Comparison of ENCODE assay signal across 1 cellular context in the genomic region with DNA sequence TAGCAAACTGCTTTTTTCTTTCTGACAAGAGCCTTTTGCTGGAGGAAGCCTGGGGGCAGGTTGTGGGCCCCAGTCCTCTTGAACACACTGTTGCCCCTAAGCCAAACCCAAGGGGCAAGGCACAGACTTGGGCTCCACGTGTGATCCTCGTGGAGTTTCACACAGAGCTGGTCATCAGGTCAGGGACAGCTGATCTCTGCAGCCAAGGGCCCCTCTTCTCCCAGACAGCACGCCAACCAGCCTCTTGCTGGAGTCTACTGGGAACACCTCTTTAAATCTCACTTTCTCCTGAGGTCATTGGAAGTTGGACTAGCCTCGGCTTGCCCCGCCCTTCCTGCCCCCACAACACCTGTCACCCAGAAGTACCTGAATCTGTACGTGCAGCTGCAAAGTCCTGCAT.
TF ChIP-seq lines count a peak whose summit lies in the region.

No MANE protein-coding gene starts in this region.

TF ChIP-seq in IMR-90, 13 proteins besides CTCF, POLR2A, EP300 and RAD21:
- TF ChIP-seq SMC3 (IDR thresholded peaks at IDR 0.05; ENCODE audit: low read depth, low read length) (no peak), MAZ (IDR thresholded peaks at IDR 0.05; ENCODE audit: borderline replicate concordance, low read depth, low read length) (no peak), RFX5 (IDR thresholded peaks at IDR 0.05; ENCODE audit: low read depth, low read length) (no peak), FOS (IDR thresholded peaks at IDR 0.05; ENCODE audit: low read depth, low read length) (no peak), RCOR1 (IDR thresholded peaks at IDR 0.05; ENCODE audit: insufficient replicate concordance, low read length) (no peak), CEBPB (IDR thresholded peaks at IDR 0.05; ENCODE audit: low read depth, low read length) (no peak), MAFK (IDR thresholded peaks at IDR 0.05; ENCODE audit: low read depth, low read length) (no peak), CHD1 (IDR thresholded peaks at IDR 0.05; ENCODE audit: low read depth, low read length) (no peak), MXI1 (IDR thresholded peaks at IDR 0.05; ENCODE audit: borderline replicate concordance, low read depth, low read length) (no peak), NFE2L2 (IDR thresholded peaks at IDR 0.05; ENCODE audit: low read depth, low read length) (no peak), BHLHE40 (IDR thresholded peaks at IDR 0.05; ENCODE audit: low read depth, low read length) (no peak)
- TF ChIP-seq, protein P1, sequence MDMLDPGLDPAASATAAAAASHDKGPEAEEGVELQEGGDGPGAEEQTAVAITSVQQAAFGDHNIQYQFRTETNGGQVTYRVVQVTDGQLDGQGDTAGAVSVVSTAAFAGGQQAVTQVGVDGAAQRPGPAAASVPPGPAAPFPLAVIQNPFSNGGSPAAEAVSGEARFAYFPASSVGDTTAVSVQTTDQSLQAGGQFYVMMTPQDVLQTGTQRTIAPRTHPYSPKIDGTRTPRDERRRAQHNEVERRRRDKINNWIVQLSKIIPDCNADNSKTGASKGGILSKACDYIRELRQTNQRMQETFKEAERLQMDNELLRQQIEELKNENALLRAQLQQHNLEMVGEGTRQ (IDR thresholded peaks at IDR 0.05; ENCODE audit: low read depth, low read length) = no peak
- TF ChIP-seq, protein P2, sequence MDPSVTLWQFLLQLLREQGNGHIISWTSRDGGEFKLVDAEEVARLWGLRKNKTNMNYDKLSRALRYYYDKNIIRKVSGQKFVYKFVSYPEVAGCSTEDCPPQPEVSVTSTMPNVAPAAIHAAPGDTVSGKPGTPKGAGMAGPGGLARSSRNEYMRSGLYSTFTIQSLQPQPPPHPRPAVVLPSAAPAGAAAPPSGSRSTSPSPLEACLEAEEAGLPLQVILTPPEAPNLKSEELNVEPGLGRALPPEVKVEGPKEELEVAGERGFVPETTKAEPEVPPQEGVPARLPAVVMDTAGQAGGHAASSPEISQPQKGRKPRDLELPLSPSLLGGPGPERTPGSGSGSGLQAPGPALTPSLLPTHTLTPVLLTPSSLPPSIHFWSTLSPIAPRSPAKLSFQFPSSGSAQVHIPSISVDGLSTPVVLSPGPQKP (IDR thresholded peaks at IDR 0.05; ENCODE audit: borderline replicate concordance, low read depth, low read length) = no peak
